Comparison of ENCODE assay signal across 3 cellular contexts in the genomic region with DNA sequence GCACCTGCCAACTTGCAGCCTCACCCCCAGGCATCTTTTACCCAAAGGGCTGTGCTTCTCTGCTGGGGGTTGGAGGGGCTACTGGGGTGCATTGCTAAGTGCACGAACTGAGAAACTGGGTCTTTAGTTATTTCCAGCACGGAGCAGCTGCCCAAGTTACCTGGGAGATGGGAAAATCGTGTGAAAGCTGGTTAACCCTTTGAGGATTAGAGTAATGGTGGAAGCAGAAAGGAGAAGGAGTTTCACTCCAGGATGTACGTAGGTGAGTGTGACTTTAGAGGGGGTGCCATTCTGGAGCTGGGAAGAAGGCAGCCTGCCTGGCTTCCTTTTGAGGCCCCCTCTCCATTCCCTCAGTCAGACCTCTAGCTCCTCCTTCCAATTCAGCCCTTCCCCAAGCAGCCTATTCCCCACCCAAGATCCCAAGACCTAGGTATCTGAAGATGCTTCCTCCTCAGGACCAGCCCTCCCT.
TF ChIP-seq lines count a peak whose summit lies in the region.

No MANE protein-coding gene starts in this region.

TF ChIP-seq in SK-N-SH, 30 proteins besides CTCF, POLR2A, EP300 and RAD21:
- TF ChIP-seq FOSL2 (IDR thresholded peaks at IDR 0.05; ENCODE audit: borderline replicate concordance, low read depth) (no peak), CHD2 (IDR thresholded peaks at IDR 0.05; ENCODE audit: low read length, partially characterized antibody) (no peak), IRF3 (IDR thresholded peaks at IDR 0.05; ENCODE audit: low read depth, low read length) (no peak), ELF1 (IDR thresholded peaks at IDR 0.05) (no peak), RFX5 (IDR thresholded peaks at IDR 0.05; ENCODE audit: low read length) (no peak), EZH2phosphoT487 (IDR thresholded peaks at IDR 0.05; ENCODE audit: borderline replicate concordance, low read depth) (no peak), MXI1 (IDR thresholded peaks at IDR 0.05; ENCODE audit: low read depth, low read length) (no peak), SMC3 (IDR thresholded peaks at IDR 0.05; ENCODE audit: low read depth, low read length) (no peak), GABPA (IDR thresholded peaks at IDR 0.05; ENCODE audit: low read depth) (no peak), TEAD4 (IDR thresholded peaks at IDR 0.05; ENCODE audit: borderline replicate concordance, insufficient read depth) (no peak)
TF ChIP-seq in SK-N-SH: peak in this region for 0.

TF ChIP-seq in SK-N-SH treated with all-trans-retinoic acid at 6 μM for 48 hours, 23 proteins besides CTCF, POLR2A, EP300 and RAD21:
- no peak for TF ChIP-seq GLIS3 (CRISPR knock-in tag; IDR thresholded peaks at IDR 0.05)
- TF ChIP-seq TCF4 (CRISPR knock-in tag; IDR thresholded peaks at IDR 0.05; ENCODE audit: borderline replicate concordance), result no peak
- TF ChIP-seq, protein P1, sequence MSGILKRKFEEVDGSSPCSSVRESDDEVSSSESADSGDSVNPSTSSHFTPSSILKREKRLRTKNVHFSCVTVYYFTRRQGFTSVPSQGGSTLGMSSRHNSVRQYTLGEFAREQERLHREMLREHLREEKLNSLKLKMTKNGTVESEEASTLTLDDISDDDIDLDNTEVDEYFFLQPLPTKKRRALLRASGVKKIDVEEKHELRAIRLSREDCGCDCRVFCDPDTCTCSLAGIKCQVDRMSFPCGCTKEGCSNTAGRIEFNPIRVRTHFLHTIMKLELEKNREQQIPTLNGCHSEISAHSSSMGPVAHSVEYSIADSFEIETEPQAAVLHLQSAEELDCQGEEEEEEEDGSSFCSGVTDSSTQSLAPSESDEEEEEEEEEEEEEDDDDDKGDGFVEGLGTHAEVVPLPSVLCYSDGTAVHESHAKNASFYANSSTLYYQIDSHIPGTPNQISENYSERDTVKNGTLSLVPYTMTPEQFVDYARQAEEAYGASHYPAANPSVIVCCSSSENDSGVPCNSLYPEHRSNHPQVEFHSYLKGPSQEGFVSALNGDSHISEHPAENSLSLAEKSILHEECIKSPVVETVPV (CRISPR knock-in tag; IDR thresholded peaks at IDR 0.05), result no peak

TF ChIP-seq in GM12878, 131 proteins besides CTCF, POLR2A, EP300 and RAD21:
- TF ChIP-seq HDGF (IDR thresholded peaks at IDR 0.05) (no peak), ZBED1 (IDR thresholded peaks at IDR 0.05; ENCODE audit: borderline replicate concordance) (no peak), TCF3 (IDR thresholded peaks at IDR 0.05; ENCODE audit: borderline replicate concordance, insufficient read depth, low read depth, low read length) (no peak), NFIC (IDR thresholded peaks at IDR 0.05; ENCODE audit: low read depth, low read length) (no peak), STAT1 (conservative IDR thresholded peaks at IDR 0.05) (no peak), IKZF1 (conservative IDR thresholded peaks at IDR 0.05) (0 out of 2 replicates have a peak, but pooled peaks have one; percentile 14)
- TF ChIP-seq, protein P2, sequence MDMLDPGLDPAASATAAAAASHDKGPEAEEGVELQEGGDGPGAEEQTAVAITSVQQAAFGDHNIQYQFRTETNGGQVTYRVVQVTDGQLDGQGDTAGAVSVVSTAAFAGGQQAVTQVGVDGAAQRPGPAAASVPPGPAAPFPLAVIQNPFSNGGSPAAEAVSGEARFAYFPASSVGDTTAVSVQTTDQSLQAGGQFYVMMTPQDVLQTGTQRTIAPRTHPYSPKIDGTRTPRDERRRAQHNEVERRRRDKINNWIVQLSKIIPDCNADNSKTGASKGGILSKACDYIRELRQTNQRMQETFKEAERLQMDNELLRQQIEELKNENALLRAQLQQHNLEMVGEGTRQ (IDR thresholded peaks at IDR 0.05; ENCODE audit: borderline replicate concordance, low read depth, low read length), result no peak
